10 cellular contexts compared by ENCODE assay signal in genomic region chr7:50147952-50148351, GRCh38. TPM values are rescaled to one million over a fixed set of nuclear protein-coding genes. Genes with fewer than 3 reads are reported as not detected.
A peak's percentile ranks its signal among the peaks of the same experiment; 100 is the strongest.
DNase-seq lines count a peak whose midpoint lies in the region; ATAC-seq lines count a peak whose summit lies in the region.
"Had no signal": no experiment of that assay in that cellular context is flagged by ENCODE, and none has a peak within 500 bp of the region (broad histone marks: within the 10 kb centered on the region; RNA-seq: fewer than 3 reads in every experiment).

No MANE protein-coding gene starts in this region.

- H3K4me3 Mint-ChIP-seq in activated T-helper 1 cell treated with anti-CD3 and anti-CD28 coated beads, Interleukin-12 subunit alpha, Interleukin-12 subunit beta, Interleukin-2, Interleukin-4 antibody, amounts not matched to agents 30 ng/mL and 10 ng/mL and 1 ng/mL, durations not matched to agents 14 hours and 24 hours and 36 hours, result no peak overlapping the region
- H3K4me3 Mint-ChIP-seq: mesothelial cell of epicardium had no signal

- H3K27ac Mint-ChIP-seq in activated T-helper 1 cell treated with anti-CD3 and anti-CD28 coated beads, Interleukin-12 subunit alpha, Interleukin-12 subunit beta, Interleukin-2, Interleukin-4 antibody, amounts not matched to agents 30 ng/mL and 10 ng/mL and 1 ng/mL, durations not matched to agents 14 hours and 24 hours and 36 hours, result peak overlapping the region; percentile 83
- H3K27ac Mint-ChIP-seq: mesothelial cell of epicardium had no signal

- H3K27me3 Mint-ChIP-seq in activated T-helper 1 cell treated with anti-CD3 and anti-CD28 coated beads, Interleukin-12 subunit alpha, Interleukin-12 subunit beta, Interleukin-2, Interleukin-4 antibody, amounts not matched to agents 30 ng/mL and 10 ng/mL and 1 ng/mL, durations not matched to agents 14 hours and 24 hours and 36 hours (ENCODE audit: insufficient read depth), result no peaks in the 10 kb centered on the region

- ATAC-seq in GM18502 (IDR thresholded peaks at IDR 0.05; ENCODE audit: poor library complexity, unreplicated experiment) (peak; percentile 9), GM19395 (IDR thresholded peaks at IDR 0.05; ENCODE audit: unreplicated experiment) (peak; percentile 12), HG03108 (IDR thresholded peaks at IDR 0.05; ENCODE audit: unreplicated experiment) (peak; percentile 4), HG02970 (IDR thresholded peaks at IDR 0.05; ENCODE audit: low FRiP score, unreplicated experiment) (no peak)

- no peaks in the 10 kb centered on the region for H3K9me3 Mint-ChIP-seq in activated T-helper 1 cell treated with anti-CD3 and anti-CD28 coated beads, Interleukin-12 subunit alpha, Interleukin-12 subunit beta, Interleukin-2, Interleukin-4 antibody, amounts not matched to agents 30 ng/mL and 10 ng/mL and 1 ng/mL, durations not matched to agents 14 hours and 24 hours and 36 hours
- H3K9me3 Mint-ChIP-seq: mesothelial cell of epicardium had no signal

- peaks cover 70% of the 10 kb centered on the region for H3K4me1 Mint-ChIP-seq in activated T-helper 1 cell treated with anti-CD3 and anti-CD28 coated beads, Interleukin-12 subunit alpha, Interleukin-12 subunit beta, Interleukin-2, Interleukin-4 antibody, amounts not matched to agents 30 ng/mL and 10 ng/mL and 1 ng/mL, durations not matched to agents 14 hours and 24 hours and 36 hours (ENCODE audit: low read depth)
- H3K4me1 Mint-ChIP-seq: mesothelial cell of epicardium had no signal

- intact Hi-C loops in activated T-helper 1 cell treated with anti-CD3 and anti-CD28 coated beads, Interleukin-12 subunit alpha, Interleukin-12 subunit beta, Interleukin-2, Interleukin-4 antibody, amounts not matched to agents 30 ng/mL and 10 ng/mL and 1 ng/mL, durations not matched to agents 14 hours and 24 hours and 36 hours (cut with micrococcal nuclease), result loop anchor here (1.0 to 10.0 kb wide), 9 partner anchors 8 to 974 kb away; no protein-coding TSS in a partner anchor
- intact Hi-C loops in posterior vena cava (cut with DNase I), result no loop called here

- peaks cover 1% of the 10 kb centered on the region for H3K36me3 Mint-ChIP-seq in activated T-helper 1 cell treated with anti-CD3 and anti-CD28 coated beads, Interleukin-12 subunit alpha, Interleukin-12 subunit beta, Interleukin-2, Interleukin-4 antibody, amounts not matched to agents 30 ng/mL and 10 ng/mL and 1 ng/mL, durations not matched to agents 14 hours and 24 hours and 36 hours (ENCODE audit: low read depth)
- H3K36me3 Mint-ChIP-seq: mesothelial cell of epicardium had no signal

- DNase-seq in activated T-helper 1 cell treated with anti-CD3 and anti-CD28 coated beads, Interleukin-12 subunit alpha, Interleukin-12 subunit beta, Interleukin-2, Interleukin-4 antibody, amounts not matched to agents 30 ng/mL and 10 ng/mL and 1 ng/mL, durations not matched to agents 14 hours and 24 hours and 36 hours (ENCODE audit: low spot score), result no peak
- DNase-seq in NCI-H1092 treated with DMSO at 0.1 percent for 48 hours (lab: John Stamatoyannopoulos, UW), result no peak
- DNase-seq in posterior vena cava (ENCODE audit: low spot score), result no peak
- DNase-seq in SIG-M5 treated with dmso at 0.1 percent for 504 hours (lab: John Stamatoyannopoulos, UW; ENCODE audit: unreplicated experiment), result no peak

RNA-seq across cellular contexts. Expression of gene ZPBP, which starts 54.9 kb away (rescaled TPM):
- not detected in 2 replicates for total RNA-seq in activated T-helper 1 cell treated with anti-CD3 and anti-CD28 coated beads, Interleukin-12 subunit alpha, Interleukin-12 subunit beta, Interleukin-2, Interleukin-4 antibody, amounts not matched to agents 30 ng/mL and 10 ng/mL and 1 ng/mL, durations not matched to agents 14 hours and 24 hours and 36 hours
- total RNA-seq in posterior vena cava, result not detected
- total RNA-seq: mesothelial cell of epicardium, SJSA1 had no signal
